ENCODE assay signal across 10 cellular contexts in genomic region chr4:3791910-3792542, GRCh38. TPM values are rescaled to one million over a fixed set of nuclear protein-coding genes. Genes with fewer than 3 reads are reported as not detected.
A peak's percentile ranks its signal among the peaks of the same experiment; 100 is the strongest.
DNase-seq lines count a peak whose midpoint lies in the region; ATAC-seq, FAIRE-seq and TF ChIP-seq lines count a peak whose summit lies in the region.
"Had no signal": no experiment of that assay in that cellular context is flagged by ENCODE, and none has a peak within 500 bp of the region (broad histone marks: within the 10 kb centered on the region; RNA-seq: fewer than 3 reads in every experiment).

No MANE protein-coding gene starts in this region.

- H3K4me1 ChIP-seq in pancreas: no peaks in the 10 kb centered on the region
- H3K4me1 ChIP-seq in tibial artery: no peaks in the 10 kb centered on the region

- ATAC-seq in pancreas (peak; percentile 80 to 99 (median 88)), HG02938 (IDR thresholded peaks at IDR 0.05; ENCODE audit: unreplicated experiment) (no peak), HG03280 (IDR thresholded peaks at IDR 0.05; ENCODE audit: unreplicated experiment) (no peak), HG03025 (IDR thresholded peaks at IDR 0.05; ENCODE audit: low FRiP score, unreplicated experiment) (no peak)

- H3K4me3 ChIP-seq in pancreas (no peak overlapping the region), tibial artery (no peak overlapping the region)

- no peak overlapping the region for H3K27ac ChIP-seq in pancreas
- no peak overlapping the region for H3K27ac ChIP-seq in tibial artery

- H3K36me3 ChIP-seq in pancreas (no peaks in the 10 kb centered on the region), tibial artery (no peaks in the 10 kb centered on the region)

- TF ChIP-seq CTCF in GM13976 (IDR thresholded peaks at IDR 0.05; ENCODE audit: borderline replicate concordance, control extremely low read depth, extremely low read depth, insufficient read depth, missing control alignments) (no peak), endothelial cell (IDR thresholded peaks at IDR 0.05; ENCODE audit: unreplicated experiment) (no peak), pancreas (IDR thresholded peaks at IDR 0.05) (no peak), tibial artery (IDR thresholded peaks at IDR 0.05) (no peak)

- H3K4me3 Mint-ChIP-seq in endothelial cell (ENCODE audit: unreplicated experiment): no peak overlapping the region

- H3K27me3 Mint-ChIP-seq in endothelial cell (ENCODE audit: unreplicated experiment): peaks cover 7% of the 10 kb centered on the region

- H3K9me3 Mint-ChIP-seq in endothelial cell (ENCODE audit: unreplicated experiment): no peaks in the 10 kb centered on the region

- no peak for FAIRE-seq in pancreas (lab: Jason Lieb, UNC)
- FAIRE-seq: colon had no signal

- intact Hi-C loops in pancreas (cut with DNase I): no loop called here
- intact Hi-C loops in tibial artery (cut with DNase I; ENCODE audit: low total_unique reads): loop anchor here (10.0 kb wide), 1 partner anchor 467 kb away; no protein-coding TSS in a partner anchor

- H3K4me1 Mint-ChIP-seq in endothelial cell (ENCODE audit: unreplicated experiment): no peaks in the 10 kb centered on the region

- H3K9me3 ChIP-seq in pancreas: no peaks in the 10 kb centered on the region
- peaks cover 3 to 25% (median 23%) of the 10 kb centered on the region in 3 donors for H3K9me3 ChIP-seq in tibial artery

- no peaks in the 10 kb centered on the region for H3K36me3 Mint-ChIP-seq in endothelial cell (ENCODE audit: low read depth, unreplicated experiment)

- in situ Hi-C loops in GM13976 (cut with MboI; ENCODE audit: low sequenced_read_pairs, unreplicated experiment): no loop called here

- H3K27ac Mint-ChIP-seq in endothelial cell (ENCODE audit: unreplicated experiment): no peak overlapping the region

- DNase-seq in GM13976 (ENCODE audit: low spot score): peak; percentile 72
- peak; percentile 34 for DNase-seq in NAMALWA (ENCODE audit: low spot score)
- peak; percentile 76 for DNase-seq in endothelial cell (ENCODE audit: low spot score)
- peak; percentile 61 to 93 (median 81) for DNase-seq in pancreas
- DNase-seq in tibial artery: no peak

- H3K27me3 ChIP-seq in pancreas: no peaks in the 10 kb centered on the region
- peaks cover 0 to 41% of the 10 kb centered on the region in 2 donors for H3K27me3 ChIP-seq in tibial artery

- WGBS in pancreas, 2 donors: 13 to 17% methylated on average over 13 of the region's 13 CpGs

RNA-seq across cellular contexts. Expression of gene ADRA2C, which starts 25.8 kb away (rescaled TPM):
- total RNA-seq in endothelial cell (ENCODE audit: unreplicated experiment) (3.2 TPM), pancreas (1 to 10 TPM; 1.1 to 6.8 (median 3.0) TPM)
- 1 to 10 TPM; 1.9 to 5.3 TPM for polyA plus RNA-seq in pancreas
- total RNA-seq: mononuclear cell had no signal

Comparison
In these comparisons a context has a peak if more than half of its experiments do, and no peak if none do; other contexts are left out.
1. DNase-seq: peak in GM13976 (single experiment), NAMALWA (single experiment), endothelial cell (single experiment) and pancreas (6 of 6); none in tibial artery (0 of 2).
2. ATAC-seq: peak in pancreas (4 of 4); none in HG02938 (single experiment), HG03280 (single experiment) and HG03025 (single experiment).